Comparison of ENCODE assay signal across 11 cellular contexts in genomic region chr17:915416-916201, GRCh38.
DNase-seq lines count a peak whose midpoint lies in the region; ATAC-seq lines count a peak whose summit lies in the region.
"Had no signal": no experiment of that assay in that cellular context is flagged by ENCODE, and none has a peak within 500 bp of the region (broad histone marks: within the 10 kb centered on the region; RNA-seq: fewer than 3 reads in every experiment).

No MANE protein-coding gene starts in this region.

- peak overlapping the region; percentile 92 for H4K91ac ChIP-seq in neuronal stem cell (ENCODE audit: low read depth, low read length, poor library complexity)

- DNase-seq in DMS79 treated with DMSO at 0.1 percent for 48 hours (lab: John Stamatoyannopoulos, UW) (peak; percentile 89), NCI-H748 treated with DMSO at 0.1 percent for 48 hours (lab: John Stamatoyannopoulos, UW) (peak; percentile 87), neuronal stem cell (ENCODE audit: low spot score) (no peak), mucosa of gallbladder (ENCODE audit: low spot score) (no peak), SHP77 treated with DMSO at 0.1 percent for 48 hours (lab: John Stamatoyannopoulos, UW) (no peak)
- no peak for DNase-seq in activated CD4-positive, alpha-beta T cell treated with anti-CD3 and anti-CD28 coated beads for 1 hour
- DNase-seq: activated B cell treated with CpG ODN at 0.5 μM for 24 hours, KG1 had no signal

- no peaks in the 10 kb centered on the region for H3K27me3 ChIP-seq in neuronal stem cell (ENCODE audit: control insufficient read depth in 3 of 3, insufficient read depth in 3 of 3, low read depth in 1 of 3, low read length in 3 of 3)

- no peak overlapping the region for H3K9ac ChIP-seq in neuronal stem cell (ENCODE audit: low read depth, low read length, poor library complexity)
- H3K9ac ChIP-seq: BLaER1 treated with 17β-estradiol and CSF1 and Interleukin-3, amounts not matched to agents 10 nM and 100 nM had no signal

- H3K4ac ChIP-seq in neuronal stem cell (ENCODE audit: low read length): no peak overlapping the region

- no peak overlapping the region for H3K23ac ChIP-seq in neuronal stem cell (ENCODE audit: low read depth, low read length, poor library complexity)

- peaks cover 11 to 35% of the 10 kb centered on the region in 2 donors for H3K9me3 ChIP-seq in neuronal stem cell (replicated peaks in 1 of 2; ENCODE audit: control insufficient read depth in 2 of 2, insufficient read depth in 1 of 2, low read depth in 1 of 2, low read length in 2 of 2)

- no peak overlapping the region for H3K14ac ChIP-seq in neuronal stem cell (ENCODE audit: low read length)

- H2AFZ ChIP-seq in neuronal stem cell (ENCODE audit: low read length): no peak overlapping the region

- no peak overlapping the region for H2BK120ac ChIP-seq in neuronal stem cell (ENCODE audit: low read depth, low read length)

- H3K79me1 ChIP-seq in neuronal stem cell (ENCODE audit: low read depth, low read length): peaks cover 15% of the 10 kb centered on the region

- no peak overlapping the region for H2AK5ac ChIP-seq in neuronal stem cell (ENCODE audit: low read depth, low read length)

- H2BK5ac ChIP-seq in neuronal stem cell (ENCODE audit: low read length): peak overlapping the region; percentile 24

- no peak overlapping the region for H2BK12ac ChIP-seq in neuronal stem cell (ENCODE audit: low read length)

- H3K4me2 ChIP-seq in neuronal stem cell (ENCODE audit: insufficient read depth, low read length, poor library complexity, severe bottlenecking): peak overlapping the region; percentile 18
- H3K4me2 ChIP-seq: BLaER1 treated with 17β-estradiol and CSF1 and Interleukin-3, amounts not matched to agents 10 nM and 100 nM had no signal

- H3K27ac ChIP-seq in neuronal stem cell (replicated peaks; ENCODE audit: low read length): peak overlapping the region; percentile 84
- H3K27ac ChIP-seq: BLaER1 treated with 17β-estradiol and CSF1 and Interleukin-3, amounts not matched to agents 10 nM and 100 nM had no signal

- H2BK15ac ChIP-seq in neuronal stem cell (ENCODE audit: low read length): peak overlapping the region; percentile 64

- whole genome bisulfite sequencing in neuronal stem cell (ENCODE audit: extremely low coverage in 2 of 2, insufficient read length in 2 of 2, insufficient replicate concordance in 1 of 2), 2 donors: no CpG with 5 or more reads among the region's 11 CpGs

- ATAC-seq in esophagus mucosa (peak; percentile 62), HG03442 (IDR thresholded peaks at IDR 0.05; ENCODE audit: unreplicated experiment) (no peak)

- H4K8ac ChIP-seq in neuronal stem cell (ENCODE audit: low read depth, low read length): no peak overlapping the region

- H3K18ac ChIP-seq in neuronal stem cell (ENCODE audit: low read length): no peak overlapping the region

- peaks cover 14% of the 10 kb centered on the region in 2 donors for H3K4me1 ChIP-seq in neuronal stem cell (ENCODE audit: control insufficient read depth in 2 of 2, insufficient read depth in 1 of 2, low read depth in 1 of 2, low read length in 2 of 2)

- H3K36me3 ChIP-seq in neuronal stem cell (replicated peaks in 1 of 2; ENCODE audit: control insufficient read depth in 2 of 2, insufficient read depth in 2 of 2, low read length in 2 of 2): peaks cover 5 to 52% of the 10 kb centered on the region in 2 donors

- no peak overlapping the region for H3K4me3 ChIP-seq in neuronal stem cell (ENCODE audit: low read length in 2 of 2)
- H3K4me3 ChIP-seq: BLaER1 treated with 17β-estradiol and CSF1 and Interleukin-3, amounts not matched to agents 10 nM and 100 nM had no signal

Comparison
In these comparisons a context has a peak if more than half of its experiments do, and no peak if none do; other contexts are left out.
1. DNase-seq: peak in DMS79 treated with DMSO at 0.1 percent for 48 hours (single experiment) and NCI-H748 treated with DMSO at 0.1 percent for 48 hours (single experiment); none in neuronal stem cell (single experiment), activated CD4-positive, alpha-beta T cell treated with anti-CD3 and anti-CD28 coated beads for 1 hour (single experiment), mucosa of gallbladder (single experiment) and SHP77 treated with DMSO at 0.1 percent for 48 hours (single experiment).